ENCODE assay signal across 1 cellular context in the genomic region with DNA sequence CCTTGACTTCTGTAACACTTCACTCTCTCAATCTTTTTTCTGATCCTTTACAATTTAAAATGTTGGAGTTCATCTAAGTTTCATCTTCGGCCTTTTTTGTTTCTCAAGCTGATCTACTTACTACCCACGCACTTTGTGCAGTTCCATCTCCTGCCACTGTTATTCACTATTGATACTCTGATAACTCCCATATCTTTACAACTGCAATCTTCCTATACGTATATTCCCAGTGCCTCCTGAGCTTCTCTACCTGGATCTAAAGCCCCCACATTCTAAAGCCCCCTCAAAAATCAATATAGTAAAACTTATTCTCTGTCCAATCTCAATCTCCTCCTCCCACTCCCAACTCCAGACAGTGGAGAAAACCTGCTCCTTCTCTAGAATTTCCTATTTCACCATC.
TF ChIP-seq lines count a peak whose summit lies in the region.

No MANE protein-coding gene starts in this region.

TF ChIP-seq in SK-N-SH, 30 proteins besides CTCF, POLR2A, EP300 and RAD21 (continued from another document):
- TF ChIP-seq, protein P1, sequence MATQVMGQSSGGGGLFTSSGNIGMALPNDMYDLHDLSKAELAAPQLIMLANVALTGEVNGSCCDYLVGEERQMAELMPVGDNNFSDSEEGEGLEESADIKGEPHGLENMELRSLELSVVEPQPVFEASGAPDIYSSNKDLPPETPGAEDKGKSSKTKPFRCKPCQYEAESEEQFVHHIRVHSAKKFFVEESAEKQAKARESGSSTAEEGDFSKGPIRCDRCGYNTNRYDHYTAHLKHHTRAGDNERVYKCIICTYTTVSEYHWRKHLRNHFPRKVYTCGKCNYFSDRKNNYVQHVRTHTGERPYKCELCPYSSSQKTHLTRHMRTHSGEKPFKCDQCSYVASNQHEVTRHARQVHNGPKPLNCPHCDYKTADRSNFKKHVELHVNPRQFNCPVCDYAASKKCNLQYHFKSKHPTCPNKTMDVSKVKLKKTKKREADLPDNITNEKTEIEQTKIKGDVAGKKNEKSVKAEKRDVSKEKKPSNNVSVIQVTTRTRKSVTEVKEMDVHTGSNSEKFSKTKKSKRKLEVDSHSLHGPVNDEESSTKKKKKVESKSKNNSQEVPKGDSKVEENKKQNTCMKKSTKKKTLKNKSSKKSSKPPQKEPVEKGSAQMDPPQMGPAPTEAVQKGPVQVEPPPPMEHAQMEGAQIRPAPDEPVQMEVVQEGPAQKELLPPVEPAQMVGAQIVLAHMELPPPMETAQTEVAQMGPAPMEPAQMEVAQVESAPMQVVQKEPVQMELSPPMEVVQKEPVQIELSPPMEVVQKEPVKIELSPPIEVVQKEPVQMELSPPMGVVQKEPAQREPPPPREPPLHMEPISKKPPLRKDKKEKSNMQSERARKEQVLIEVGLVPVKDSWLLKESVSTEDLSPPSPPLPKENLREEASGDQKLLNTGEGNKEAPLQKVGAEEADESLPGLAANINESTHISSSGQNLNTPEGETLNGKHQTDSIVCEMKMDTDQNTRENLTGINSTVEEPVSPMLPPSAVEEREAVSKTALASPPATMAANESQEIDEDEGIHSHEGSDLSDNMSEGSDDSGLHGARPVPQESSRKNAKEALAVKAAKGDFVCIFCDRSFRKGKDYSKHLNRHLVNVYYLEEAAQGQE (IDR thresholded peaks at IDR 0.05; ENCODE audit: low read depth, low read length) = no peak
- TF ChIP-seq NRF1 (IDR thresholded peaks at IDR 0.05; ENCODE audit: low read depth, low read length) = no peak
- TF ChIP-seq FOXM1 (IDR thresholded peaks at IDR 0.05; ENCODE audit: low read depth) = no peak
